In the genomic region with DNA sequence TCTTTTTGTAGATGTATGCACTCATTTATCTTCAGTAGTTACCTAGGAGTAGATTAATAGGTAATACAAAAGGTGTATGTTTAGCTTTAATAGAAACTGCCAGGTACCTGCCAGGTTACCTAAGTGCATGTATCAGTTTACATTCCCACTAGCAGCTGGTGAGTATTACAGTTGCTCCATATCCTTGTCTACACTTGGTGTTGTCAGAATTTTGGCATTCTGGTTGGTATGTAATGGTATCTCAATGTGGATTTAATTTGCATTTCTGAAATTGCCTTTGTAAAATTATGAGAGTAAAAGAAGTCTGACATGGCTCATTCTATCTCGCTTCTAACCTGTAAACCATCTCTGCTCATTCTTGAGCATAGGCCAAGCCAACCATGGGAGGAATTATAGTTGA, we compare ENCODE assay signal across 1 cellular context.
TF ChIP-seq lines count a peak whose summit lies in the region.

No MANE protein-coding gene starts in this region.

TF ChIP-seq in HepG2, 621 proteins besides CTCF, POLR2A, EP300 and RAD21:
- peak; percentile 94 for TF ChIP-seq ZNF7 (CRISPR knock-in tag; IDR thresholded peaks at IDR 0.05)
- TF ChIP-seq, protein P1, sequence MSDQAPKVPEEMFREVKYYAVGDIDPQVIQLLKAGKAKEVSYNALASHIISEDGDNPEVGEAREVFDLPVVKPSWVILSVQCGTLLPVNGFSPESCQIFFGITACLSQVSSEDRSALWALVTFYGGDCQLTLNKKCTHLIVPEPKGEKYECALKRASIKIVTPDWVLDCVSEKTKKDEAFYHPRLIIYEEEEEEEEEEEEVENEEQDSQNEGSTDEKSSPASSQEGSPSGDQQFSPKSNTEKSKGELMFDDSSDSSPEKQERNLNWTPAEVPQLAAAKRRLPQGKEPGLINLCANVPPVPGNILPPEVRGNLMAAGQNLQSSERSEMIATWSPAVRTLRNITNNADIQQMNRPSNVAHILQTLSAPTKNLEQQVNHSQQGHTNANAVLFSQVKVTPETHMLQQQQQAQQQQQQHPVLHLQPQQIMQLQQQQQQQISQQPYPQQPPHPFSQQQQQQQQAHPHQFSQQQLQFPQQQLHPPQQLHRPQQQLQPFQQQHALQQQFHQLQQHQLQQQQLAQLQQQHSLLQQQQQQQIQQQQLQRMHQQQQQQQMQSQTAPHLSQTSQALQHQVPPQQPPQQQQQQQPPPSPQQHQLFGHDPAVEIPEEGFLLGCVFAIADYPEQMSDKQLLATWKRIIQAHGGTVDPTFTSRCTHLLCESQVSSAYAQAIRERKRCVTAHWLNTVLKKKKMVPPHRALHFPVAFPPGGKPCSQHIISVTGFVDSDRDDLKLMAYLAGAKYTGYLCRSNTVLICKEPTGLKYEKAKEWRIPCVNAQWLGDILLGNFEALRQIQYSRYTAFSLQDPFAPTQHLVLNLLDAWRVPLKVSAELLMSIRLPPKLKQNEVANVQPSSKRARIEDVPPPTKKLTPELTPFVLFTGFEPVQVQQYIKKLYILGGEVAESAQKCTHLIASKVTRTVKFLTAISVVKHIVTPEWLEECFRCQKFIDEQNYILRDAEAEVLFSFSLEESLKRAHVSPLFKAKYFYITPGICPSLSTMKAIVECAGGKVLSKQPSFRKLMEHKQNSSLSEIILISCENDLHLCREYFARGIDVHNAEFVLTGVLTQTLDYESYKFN (CRISPR knock-in tag; conservative IDR thresholded peaks at IDR 0.05): no peak
